ENCODE assay signal across 8 cellular contexts in the genomic region with DNA sequence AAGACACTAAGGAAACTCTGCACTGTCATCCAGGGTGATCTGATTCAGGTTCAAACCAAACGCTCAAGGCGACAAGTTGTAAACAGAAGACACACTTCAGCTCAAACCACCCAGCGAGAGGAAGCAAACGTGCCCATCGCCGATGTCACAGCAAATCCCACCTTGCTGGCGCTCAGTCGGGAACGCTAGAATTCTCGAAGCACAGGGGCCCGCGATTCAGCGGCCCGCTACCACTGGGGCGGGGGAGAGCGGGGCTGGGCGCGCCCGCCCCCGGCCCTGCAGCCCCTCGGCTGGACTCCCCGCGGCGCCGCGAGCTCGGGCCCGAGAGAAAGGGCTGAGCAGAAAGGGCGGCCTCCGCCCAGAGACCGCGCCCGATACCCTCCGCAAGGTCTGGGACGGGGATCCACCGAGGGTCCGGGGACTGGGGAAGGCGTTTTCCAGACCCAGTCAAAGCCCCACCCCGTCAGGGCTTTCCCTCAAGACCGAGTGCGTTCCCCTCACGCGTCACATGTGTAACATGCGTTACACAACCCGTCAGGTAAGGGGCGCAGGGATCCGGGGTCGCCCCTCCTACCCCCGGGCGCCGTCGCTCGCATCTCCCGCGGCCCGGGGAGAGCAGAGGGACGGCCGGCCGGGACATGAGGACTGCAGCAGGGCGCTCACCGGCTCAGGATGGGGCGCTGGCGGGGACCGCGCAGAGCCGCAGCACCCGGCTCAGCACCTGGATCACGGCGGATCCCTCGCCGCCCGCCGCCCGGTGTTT. TPM values are rescaled to one million over a fixed set of nuclear protein-coding genes. Genes with fewer than 3 reads are reported as not detected.
DNase-seq lines count a peak whose midpoint lies in the region; FAIRE-seq and TF ChIP-seq lines count a peak whose summit lies in the region.

No MANE protein-coding gene starts in this region.

- peak overlapping the region in 1 of 2 experiments; percentile 24 for H3K4ac ChIP-seq in mesenchymal stem cell (ENCODE audit: low read depth in 1 of 2, low read length in 2 of 2)

- H3K23ac ChIP-seq in mesenchymal stem cell (ENCODE audit: low read length in 2 of 2) = peak overlapping the region in 1 of 2 experiments; percentile 96

- H3K36me3 Mint-ChIP-seq in activated CD4-positive, alpha-beta T cell treated with anti-CD3 and anti-CD28 coated beads, Interleukin-2, amount 10 ng/mL, durations not matched to agents 7 days and 5 days (ENCODE audit: low read depth) = peaks cover 5% of the 10 kb centered on the region

- DNase-seq in H54 (ENCODE audit: insufficient read length, low spot score) (peak; percentile 35), M059J (ENCODE audit: low read depth) (peak; percentile 52), mesenchymal stem cell (peak; percentile 65), OCI-M2 (lab: John Stamatoyannopoulos, UW; ENCODE audit: unreplicated experiment) (no peak)
- DNase-seq in activated CD4-positive, alpha-beta T cell treated with anti-CD3 and anti-CD28 coated beads, Interleukin-2, amount 10 ng/mL, durations not matched to agents 7 days and 5 days = peak; percentile 68
- peak; percentile 19 to 23 for DNase-seq in stimulated activated CD8-positive, alpha-beta memory T cell treated with anti-CD3 and anti-CD28 coated beads, Interleukin-4, amount 100 ng/mL, for 1 hour (ENCODE audit: low read depth in 2 of 2, low spot score in 1 of 2)

- peak overlapping the region; percentile 89 for H3K9ac ChIP-seq in mesenchymal stem cell (ENCODE audit: low read length)

- H3K27me3 ChIP-seq in ectodermal cell (ENCODE audit: control insufficient read depth, insufficient read depth, low read length, poor library complexity, severe bottlenecking) (no peaks in the 10 kb centered on the region), mesenchymal stem cell (ENCODE audit: control insufficient read depth in 1 of 2, insufficient read depth in 1 of 2, low read length in 2 of 2) (peaks cover 4 to 25% of the 10 kb centered on the region in 2 experiments)

- FAIRE-seq in H54 (lab: Jason Lieb, UNC) = peak; percentile 82

- H3K27me3 Mint-ChIP-seq in activated CD4-positive, alpha-beta T cell treated with anti-CD3 and anti-CD28 coated beads, Interleukin-2, amount 10 ng/mL, durations not matched to agents 7 days and 5 days = no peaks in the 10 kb centered on the region

- H3K14ac ChIP-seq in mesenchymal stem cell (ENCODE audit: low read length in 2 of 2) = peak overlapping the region in 1 of 2 experiments; percentile 83

- H3K4me3 Mint-ChIP-seq in activated CD4-positive, alpha-beta T cell treated with anti-CD3 and anti-CD28 coated beads, Interleukin-2, amount 10 ng/mL, durations not matched to agents 7 days and 5 days = peak overlapping the region; percentile 88

- H3K18ac ChIP-seq in mesenchymal stem cell (ENCODE audit: low read depth in 1 of 2, low read length in 2 of 2) = peak overlapping the region; percentile 63 to 88

- WGBS in ectodermal cell, 2 experiments = 0% methylated on average over 74 of the region's 74 CpGs
- under 1% methylated on average over 63 of the region's 74 CpGs for WGBS in mesenchymal stem cell

- H2BK15ac ChIP-seq in mesenchymal stem cell (ENCODE audit: low read depth, poor library complexity, severe bottlenecking) = no peak overlapping the region

- peak overlapping the region in 1 of 2 experiments; percentile 10 for H2BK12ac ChIP-seq in mesenchymal stem cell (ENCODE audit: low read length in 2 of 2)

- peak overlapping the region; percentile 85 for H4K91ac ChIP-seq in mesenchymal stem cell (ENCODE audit: low read length)

- CTCF ChIA-PET in activated CD4-positive, alpha-beta T cell treated with anti-CD3 and anti-CD28 coated beads, Interleukin-2, amount 10 ng/mL, durations not matched to agents 7 days and 5 days (lab: Charles Lee) = interaction anchor here (0.6 kb wide), 1 partner anchor 498 kb away, joined by 3 read pairs; no protein-coding TSS in a partner anchor

- H2AK5ac ChIP-seq in mesenchymal stem cell (ENCODE audit: low read length, severe bottlenecking) = no peak overlapping the region

- TF ChIP-seq POLR2A in GM10847 (IDR thresholded peaks at IDR 0.05; ENCODE audit: extremely low read depth, insufficient read length) (peak; percentile 10), H54 (IDR thresholded peaks at IDR 0.05; ENCODE audit: low read depth, low read length) (0 out of 2 replicates have a peak, but pooled peaks have one; percentile 39)

- peak overlapping the region; percentile 97 for H3K27ac Mint-ChIP-seq in activated CD4-positive, alpha-beta T cell treated with anti-CD3 and anti-CD28 coated beads, Interleukin-2, amount 10 ng/mL, durations not matched to agents 7 days and 5 days

- H3K4me2 ChIP-seq in mesenchymal stem cell (ENCODE audit: low read length, poor library complexity, severe bottlenecking) = peak overlapping the region; percentile 93

- H3K4me1 ChIP-seq in ectodermal cell (ENCODE audit: control insufficient read depth, insufficient read depth, low read length) (peaks cover 17% of the 10 kb centered on the region), mesenchymal stem cell (ENCODE audit: control insufficient read depth, insufficient read depth, low read depth, low read length) (peaks cover 5% of the 10 kb centered on the region)

- peak overlapping the region; percentile 29 for H4K8ac ChIP-seq in mesenchymal stem cell (ENCODE audit: low read length)

- H3K36me3 ChIP-seq in ectodermal cell (ENCODE audit: control insufficient read depth, insufficient read depth, low read length) = no peaks in the 10 kb centered on the region
- no peaks in the 10 kb centered on the region for H3K36me3 ChIP-seq in mesenchymal stem cell (ENCODE audit: control insufficient read depth in 1 of 2, insufficient read depth in 2 of 2, low read depth in 1 of 2, low read length in 2 of 2)

- H2BK120ac ChIP-seq in mesenchymal stem cell (ENCODE audit: low read depth, low read length) = peak overlapping the region; percentile 68

- peaks cover 12% of the 10 kb centered on the region for H3K79me1 ChIP-seq in mesenchymal stem cell (replicated peaks; ENCODE audit: low read length, poor library complexity, severe bottlenecking)

- H3K4me1 Mint-ChIP-seq in activated CD4-positive, alpha-beta T cell treated with anti-CD3 and anti-CD28 coated beads, Interleukin-2, amount 10 ng/mL, durations not matched to agents 7 days and 5 days = peaks cover 40% of the 10 kb centered on the region

- H3K9me3 ChIP-seq in ectodermal cell (ENCODE audit: control insufficient read depth, low read length) (no peaks in the 10 kb centered on the region), mesenchymal stem cell (ENCODE audit: control insufficient read depth, low read length) (no peaks in the 10 kb centered on the region)

- H2AFZ ChIP-seq in mesenchymal stem cell (ENCODE audit: low read depth, low read length) = peak overlapping the region; percentile 88

- no peaks in the 10 kb centered on the region for H3K9me3 Mint-ChIP-seq in activated CD4-positive, alpha-beta T cell treated with anti-CD3 and anti-CD28 coated beads, Interleukin-2, amount 10 ng/mL, durations not matched to agents 7 days and 5 days

- H3K4me3 ChIP-seq in ectodermal cell (ENCODE audit: insufficient read depth, low read depth, low read length) (peak overlapping the region; percentile 83), mesenchymal stem cell (ENCODE audit: insufficient read depth in 1 of 2, low read depth in 1 of 2, low read length in 2 of 2) (peak overlapping the region; percentile 94 to 96)

- H3K27ac ChIP-seq in ectodermal cell (ENCODE audit: insufficient read depth, low read depth, low read length, poor library complexity, severe bottlenecking) (peak overlapping the region; percentile 91), mesenchymal stem cell (ENCODE audit: low read length, poor library complexity, severe bottlenecking) (no peak overlapping the region)

- H2BK5ac ChIP-seq in mesenchymal stem cell (ENCODE audit: low read depth, low read length, poor library complexity, severe bottlenecking) = no peak overlapping the region

- POLR2A ChIA-PET in activated CD4-positive, alpha-beta T cell treated with anti-CD3 and anti-CD28 coated beads, Interleukin-2, amount 10 ng/mL, durations not matched to agents 7 days and 5 days (lab: Charles Lee) = interaction anchor here (1.0 kb wide), 1 partner anchor 65 kb away, joined by 3 read pairs; no protein-coding TSS in a partner anchor

RNA-seq across cellular contexts. Expression of a gene that starts 0.5 kb away (rescaled TPM):
- 7.6 and 8.0 TPM in 2 replicates for total RNA-seq in M059J (2014; rRNA removed; shearing (Covaris generic))
- 10 to 100 TPM; 35.2 to 37.2 TPM for total RNA-seq in activated CD4-positive, alpha-beta T cell treated with anti-CD3 and anti-CD28 coated beads, Interleukin-2, amount 10 ng/mL, durations not matched to agents 7 days and 5 days
- polyA plus RNA-seq in ectodermal cell (2013, experiment 1 of 4) = 50.0 TPM
- 59.3 TPM for polyA plus RNA-seq in ectodermal cell (2013, experiment 2 of 4)
- polyA plus RNA-seq in ectodermal cell (2013, experiment 3 of 4) = 40.9 TPM
- polyA plus RNA-seq in ectodermal cell (2013, experiment 4 of 4) = 45.6 TPM
- polyA plus RNA-seq in mesenchymal stem cell (2013, experiment 1 of 2) = 6.8 TPM
- 7.1 TPM for polyA plus RNA-seq in mesenchymal stem cell (2013, experiment 2 of 2)
